In the genomic region with DNA sequence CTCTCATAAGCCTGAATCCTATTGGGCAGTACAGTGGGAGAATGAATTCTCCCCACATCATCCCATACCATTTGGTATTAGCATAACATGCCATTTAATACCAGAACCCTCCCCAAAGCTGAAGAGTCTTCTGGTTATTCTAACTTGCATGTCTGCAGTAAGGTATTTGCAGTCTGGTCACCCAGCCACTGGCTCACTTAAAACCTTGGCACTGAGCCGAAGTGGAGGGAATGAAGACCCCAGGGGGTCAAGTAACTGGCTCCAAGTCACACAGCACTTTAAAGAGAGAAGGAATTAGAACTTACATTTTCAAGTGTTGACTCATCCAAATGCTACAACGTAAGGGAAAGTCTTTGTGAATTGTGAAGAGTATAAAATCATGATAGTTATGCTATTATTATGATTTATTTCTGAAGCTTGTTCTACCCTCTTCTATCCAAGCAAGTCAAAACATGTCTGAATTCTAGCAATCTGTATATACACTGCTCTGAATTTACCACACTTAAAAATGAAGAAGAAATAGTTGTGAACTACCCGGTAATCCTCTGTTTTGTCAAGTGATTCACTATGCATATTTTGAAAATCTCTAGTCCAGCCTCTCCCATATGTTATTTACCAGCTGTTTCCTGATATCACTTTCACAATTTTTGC, we compare ENCODE assay signal across 1 cellular context.
TF ChIP-seq lines count a peak whose summit lies in the region.

No MANE protein-coding gene starts in this region.

TF ChIP-seq in GM23338, 12 proteins besides CTCF, POLR2A, EP300 and RAD21 (continued from another document):
- TF ChIP-seq, protein P1, sequence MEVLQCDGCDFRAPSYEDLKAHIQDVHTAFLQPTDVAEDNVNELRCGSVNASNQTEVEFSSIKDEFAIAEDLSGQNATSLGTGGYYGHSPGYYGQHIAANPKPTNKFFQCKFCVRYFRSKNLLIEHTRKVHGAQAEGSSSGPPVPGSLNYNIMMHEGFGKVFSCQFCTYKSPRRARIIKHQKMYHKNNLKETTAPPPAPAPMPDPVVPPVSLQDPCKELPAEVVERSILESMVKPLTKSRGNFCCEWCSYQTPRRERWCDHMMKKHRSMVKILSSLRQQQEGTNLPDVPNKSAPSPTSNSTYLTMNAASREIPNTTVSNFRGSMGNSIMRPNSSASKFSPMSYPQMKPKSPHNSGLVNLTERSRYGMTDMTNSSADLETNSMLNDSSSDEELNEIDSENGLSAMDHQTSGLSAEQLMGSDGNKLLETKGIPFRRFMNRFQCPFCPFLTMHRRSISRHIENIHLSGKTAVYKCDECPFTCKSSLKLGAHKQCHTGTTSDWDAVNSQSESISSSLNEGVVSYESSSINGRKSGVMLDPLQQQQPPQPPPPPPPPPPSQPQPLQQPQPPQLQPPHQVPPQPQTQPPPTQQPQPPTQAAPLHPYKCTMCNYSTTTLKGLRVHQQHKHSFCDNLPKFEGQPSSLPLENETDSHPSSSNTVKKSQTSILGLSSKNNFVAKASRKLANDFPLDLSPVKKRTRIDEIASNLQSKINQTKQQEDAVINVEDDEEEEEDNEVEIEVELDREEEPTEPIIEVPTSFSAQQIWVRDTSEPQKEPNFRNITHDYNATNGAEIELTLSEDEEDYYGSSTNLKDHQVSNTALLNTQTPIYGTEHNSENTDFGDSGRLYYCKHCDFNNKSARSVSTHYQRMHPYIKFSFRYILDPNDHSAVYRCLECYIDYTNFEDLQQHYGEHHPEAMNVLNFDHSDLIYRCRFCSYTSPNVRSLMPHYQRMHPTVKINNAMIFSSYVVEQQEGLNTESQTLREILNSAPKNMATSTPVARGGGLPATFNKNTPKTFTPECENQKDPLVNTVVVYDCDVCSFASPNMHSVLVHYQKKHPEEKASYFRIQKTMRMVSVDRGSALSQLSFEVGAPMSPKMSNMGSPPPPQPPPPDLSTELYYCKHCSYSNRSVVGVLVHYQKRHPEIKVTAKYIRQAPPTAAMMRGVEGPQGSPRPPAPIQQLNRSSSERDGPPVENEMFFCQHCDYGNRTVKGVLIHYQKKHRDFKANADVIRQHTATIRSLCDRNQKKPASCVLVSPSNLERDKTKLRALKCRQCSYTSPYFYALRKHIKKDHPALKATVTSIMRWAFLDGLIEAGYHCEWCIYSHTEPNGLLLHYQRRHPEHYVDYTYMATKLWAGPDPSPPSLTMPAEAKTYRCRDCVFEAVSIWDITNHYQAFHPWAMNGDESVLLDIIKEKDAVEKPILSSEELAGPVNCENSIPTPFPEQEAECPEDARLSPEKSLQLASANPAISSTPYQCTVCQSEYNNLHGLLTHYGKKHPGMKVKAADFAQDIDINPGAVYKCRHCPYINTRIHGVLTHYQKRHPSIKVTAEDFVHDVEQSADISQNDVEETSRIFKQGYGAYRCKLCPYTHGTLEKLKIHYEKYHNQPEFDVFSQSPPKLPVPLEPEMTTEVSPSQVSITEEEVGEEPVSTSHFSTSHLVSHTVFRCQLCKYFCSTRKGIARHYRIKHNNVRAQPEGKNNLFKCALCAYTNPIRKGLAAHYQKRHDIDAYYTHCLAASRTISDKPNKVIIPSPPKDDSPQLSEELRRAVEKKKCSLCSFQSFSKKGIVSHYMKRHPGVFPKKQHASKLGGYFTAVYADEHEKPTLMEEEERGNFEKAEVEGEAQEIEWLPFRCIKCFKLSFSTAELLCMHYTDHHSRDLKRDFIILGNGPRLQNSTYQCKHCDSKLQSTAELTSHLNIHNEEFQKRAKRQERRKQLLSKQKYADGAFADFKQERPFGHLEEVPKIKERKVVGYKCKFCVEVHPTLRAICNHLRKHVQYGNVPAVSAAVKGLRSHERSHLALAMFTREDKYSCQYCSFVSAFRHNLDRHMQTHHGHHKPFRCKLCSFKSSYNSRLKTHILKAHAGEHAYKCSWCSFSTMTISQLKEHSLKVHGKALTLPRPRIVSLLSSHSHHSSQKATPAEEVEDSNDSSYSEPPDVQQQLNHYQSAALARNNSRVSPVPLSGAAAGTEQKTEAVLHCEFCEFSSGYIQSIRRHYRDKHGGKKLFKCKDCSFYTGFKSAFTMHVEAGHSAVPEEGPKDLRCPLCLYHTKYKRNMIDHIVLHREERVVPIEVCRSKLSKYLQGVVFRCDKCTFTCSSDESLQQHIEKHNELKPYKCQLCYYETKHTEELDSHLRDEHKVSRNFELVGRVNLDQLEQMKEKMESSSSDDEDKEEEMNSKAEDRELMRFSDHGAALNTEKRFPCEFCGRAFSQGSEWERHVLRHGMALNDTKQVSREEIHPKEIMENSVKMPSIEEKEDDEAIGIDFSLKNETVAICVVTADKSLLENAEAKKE (CRISPR knock-in tag; IDR thresholded peaks at IDR 0.05) = no peak
- TF ChIP-seq CREB1 (CRISPR knock-in tag; IDR thresholded peaks at IDR 0.05; ENCODE audit: low read depth) (no peak), NANOG (IDR thresholded peaks at IDR 0.05; ENCODE audit: borderline replicate concordance) (no peak), POLR2AphosphoS5 (IDR thresholded peaks at IDR 0.05; ENCODE audit: low read depth) (no peak)
